ENCODE assay signal across 23 cellular contexts in genomic region chr1:239288964-239289535, GRCh38.
DNase-seq lines count a peak whose midpoint lies in the region; ATAC-seq, FAIRE-seq and TF ChIP-seq lines count a peak whose summit lies in the region.
"Had no signal": no experiment of that assay in that cellular context is flagged by ENCODE, and none has a peak within 500 bp of the region (broad histone marks: within the 10 kb centered on the region; RNA-seq: fewer than 3 reads in every experiment).

No MANE protein-coding gene starts in this region.

- no peaks in the 10 kb centered on the region for H3K36me3 ChIP-seq in bronchial epithelial cell (ENCODE audit: control insufficient read depth, insufficient read depth, low read length)
- H3K36me3 ChIP-seq in adrenal gland (replicated peaks in 1 of 2): no peaks in the 10 kb centered on the region
- H3K36me3 ChIP-seq: BLaER1, HAP-1, Peyer's patch had no signal

- H3K4me3 Mint-ChIP-seq in HFFc6: peak overlapping the region; percentile 9; the same call in 1 of the 2 replicates
- H3K4me3 Mint-ChIP-seq: CD4-positive, CD25-positive, alpha-beta regulatory T cell; GM23338 had no signal

- no peaks in the 10 kb centered on the region for H3K27me3 ChIP-seq in bronchial epithelial cell (ENCODE audit: control insufficient read depth, insufficient read depth, low read length)
- no peaks in the 10 kb centered on the region for H3K27me3 ChIP-seq in adrenal gland
- H3K27me3 ChIP-seq: BLaER1, Peyer's patch had no signal

- H3K4me3 ChIP-seq in bronchial epithelial cell (ENCODE audit: low read depth, low read length) (no peak overlapping the region), adrenal gland (no peak overlapping the region)
- H3K4me3 ChIP-seq: BLaER1, GM12878, GM23338, HAP-1, Peyer's patch had no signal

- H3K4me1 Mint-ChIP-seq in HFFc6 (ENCODE audit: low read depth): peaks cover 33% of the 10 kb centered on the region; the same call in 1 of the 2 replicates
- H3K4me1 Mint-ChIP-seq: CD4-positive, CD25-positive, alpha-beta regulatory T cell had no signal

- peak overlapping the region; percentile 84 for H3K27ac Mint-ChIP-seq in HFFc6
- H3K27ac Mint-ChIP-seq: CD4-positive, CD25-positive, alpha-beta regulatory T cell; GM23338 had no signal

- no peak for TF ChIP-seq CTCF in D721Med (IDR thresholded peaks at IDR 0.05; ENCODE audit: insufficient read depth, missing control alignments)
- TF ChIP-seq CTCF in HFFc6 (IDR thresholded peaks at IDR 0.05): no peak
- TF ChIP-seq CTCF in bronchial epithelial cell (IDR thresholded peaks at IDR 0.05; ENCODE audit: insufficient read depth, low read length, severe bottlenecking): no peak
- TF ChIP-seq CTCF in adrenal gland (IDR thresholded peaks at IDR 0.05): no peak

- 48 to 57% (median 54%) methylated on average over 1 of the region's 1 CpG for WGBS in adrenal gland, 4 donors

- no peak for TF ChIP-seq POLR2A in adrenal gland (IDR thresholded peaks at IDR 0.05)

- intact Hi-C loops in adrenal gland (cut with DNase I): no loop called here

- H3K9me3 ChIP-seq in adrenal gland (replicated peaks in 1 of 3): no peaks in the 10 kb centered on the region
- H3K9me3 ChIP-seq: BLaER1, HAP-1, Peyer's patch had no signal

- peaks cover 6% of the 10 kb centered on the region; the same call in 1 of the 2 replicates for H3K36me3 Mint-ChIP-seq in HFFc6 (ENCODE audit: low read depth)
- H3K36me3 Mint-ChIP-seq: CD4-positive, CD25-positive, alpha-beta regulatory T cell had no signal

- no peak for DNase-seq in D721Med (ENCODE audit: insufficient read length, low spot score)
- peak; percentile 58 for DNase-seq in HFFc6
- DNase-seq in bronchial epithelial cell (ENCODE audit: low read depth): peak; percentile 28
- DNase-seq in renal cortical epithelial cell (ENCODE audit: low read depth): peak; percentile 5
- no peak for DNase-seq in DMS153 treated with DMSO at 0.1 percent for 48 hours (lab: John Stamatoyannopoulos, UW; ENCODE audit: unreplicated experiment)
- no peak for DNase-seq in adrenal gland
- DNase-seq: CD4-positive, CD25-positive, alpha-beta regulatory T cell; GDM1; Karpas-422; MV-4-11; NCI-H2029 treated with DMSO at 0.1 percent for 48 hours; NCI-H446 treated with DMSO at 0.1 percent for 48 hours; NCI-H526; Peyer's patch; SHP77 treated with DMSO at 0.1 percent for 48 hours had no signal

- no peak overlapping the region for H3K27ac ChIP-seq in adrenal gland
- H3K27ac ChIP-seq: BLaER1, HL-60, Peyer's patch had no signal

- no peak for ATAC-seq in HG02798 (IDR thresholded peaks at IDR 0.05; ENCODE audit: poor library complexity, unreplicated experiment)
- ATAC-seq: GM12878, GM23338, HepG2 had no signal

- peak; percentile 6 for FAIRE-seq in D721Med (lab: Jason Lieb, UNC)
- no peak for FAIRE-seq in bronchial epithelial cell (lab: Jason Lieb, UNC)
- FAIRE-seq: A204.1, GM12878, HepG2 had no signal

- H3K4me1 ChIP-seq in adrenal gland (replicated peaks in 1 of 2): no peaks in the 10 kb centered on the region
- H3K4me1 ChIP-seq: BLaER1, HAP-1 had no signal

- H3K9me3 Mint-ChIP-seq in HFFc6: peaks cover 21% of the 10 kb centered on the region

- no peaks in the 10 kb centered on the region for H3K27me3 Mint-ChIP-seq in HFFc6 (ENCODE audit: insufficient read depth)
- H3K27me3 Mint-ChIP-seq: CD4-positive, CD25-positive, alpha-beta regulatory T cell had no signal

Comparison
In these comparisons a context has a peak if more than half of its experiments do, and no peak if none do; other contexts are left out.
1. DNase-seq: peak in HFFc6 (single experiment), bronchial epithelial cell (single experiment) and renal cortical epithelial cell (single experiment); none in D721Med (single experiment), DMS153 treated with DMSO at 0.1 percent for 48 hours (single experiment) and adrenal gland (0 of 7).